ENCODE assay signal across 1 cellular context in the genomic region with DNA sequence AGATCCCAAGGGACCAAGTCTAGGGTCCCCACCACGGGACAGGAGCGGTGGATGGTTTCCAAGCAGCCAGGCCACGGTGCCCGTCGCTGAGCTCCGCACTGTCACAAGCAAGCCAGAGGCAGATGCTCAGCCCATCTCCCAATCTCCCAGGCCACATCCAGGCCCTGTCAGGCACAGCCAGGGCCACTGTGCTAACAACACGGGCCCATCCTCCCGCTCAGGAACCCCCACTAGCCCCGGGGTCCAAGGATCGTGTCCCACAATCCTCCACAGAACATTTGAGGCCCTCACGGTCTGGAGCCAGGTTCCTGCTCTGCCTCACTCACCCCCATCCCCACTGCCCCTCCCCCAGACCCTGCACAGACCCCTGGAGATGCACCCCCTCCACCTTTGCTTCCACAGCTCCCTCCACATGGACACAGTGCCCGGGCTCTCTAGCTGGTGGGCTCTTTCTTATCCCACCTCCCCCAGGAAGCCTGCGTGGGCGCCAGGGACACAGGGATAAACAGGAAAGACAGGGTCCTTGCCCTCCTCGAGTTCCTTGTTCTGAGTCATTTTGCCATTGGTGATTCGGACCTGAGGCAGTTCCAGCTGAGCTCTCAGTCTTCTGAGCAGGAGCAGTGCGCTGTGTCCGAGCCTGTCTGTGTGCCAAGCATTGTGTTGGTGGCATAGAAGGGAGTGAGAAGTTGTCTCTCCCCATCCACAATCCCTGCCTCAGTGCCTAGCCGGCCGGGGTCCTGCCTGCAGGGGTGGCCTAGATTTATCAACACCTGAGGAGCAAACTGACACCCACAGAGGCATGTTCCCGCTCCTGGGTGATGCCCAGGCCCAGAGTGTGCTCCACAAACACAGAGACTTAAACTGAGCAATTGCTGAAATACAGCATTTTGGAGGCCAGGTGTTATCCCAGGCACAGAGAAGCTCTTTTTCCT.
TF ChIP-seq lines count a peak whose summit lies in the region.

No MANE protein-coding gene starts in this region.

TF ChIP-seq in IMR-90, 13 proteins besides CTCF, POLR2A, EP300 and RAD21:
- TF ChIP-seq SMC3 (IDR thresholded peaks at IDR 0.05; ENCODE audit: low read depth, low read length) = no peak
- TF ChIP-seq, protein P1, sequence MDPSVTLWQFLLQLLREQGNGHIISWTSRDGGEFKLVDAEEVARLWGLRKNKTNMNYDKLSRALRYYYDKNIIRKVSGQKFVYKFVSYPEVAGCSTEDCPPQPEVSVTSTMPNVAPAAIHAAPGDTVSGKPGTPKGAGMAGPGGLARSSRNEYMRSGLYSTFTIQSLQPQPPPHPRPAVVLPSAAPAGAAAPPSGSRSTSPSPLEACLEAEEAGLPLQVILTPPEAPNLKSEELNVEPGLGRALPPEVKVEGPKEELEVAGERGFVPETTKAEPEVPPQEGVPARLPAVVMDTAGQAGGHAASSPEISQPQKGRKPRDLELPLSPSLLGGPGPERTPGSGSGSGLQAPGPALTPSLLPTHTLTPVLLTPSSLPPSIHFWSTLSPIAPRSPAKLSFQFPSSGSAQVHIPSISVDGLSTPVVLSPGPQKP (IDR thresholded peaks at IDR 0.05; ENCODE audit: borderline replicate concordance, low read depth, low read length) = no peak
- no peak for TF ChIP-seq NFE2L2 (IDR thresholded peaks at IDR 0.05; ENCODE audit: low read depth, low read length)
- no peak for TF ChIP-seq FOS (IDR thresholded peaks at IDR 0.05; ENCODE audit: low read depth, low read length)
- TF ChIP-seq RCOR1 (IDR thresholded peaks at IDR 0.05; ENCODE audit: insufficient replicate concordance, low read length) = no peak
- TF ChIP-seq CEBPB (IDR thresholded peaks at IDR 0.05; ENCODE audit: low read depth, low read length) = no peak
- TF ChIP-seq MAZ (IDR thresholded peaks at IDR 0.05; ENCODE audit: borderline replicate concordance, low read depth, low read length) = no peak
- no peak for TF ChIP-seq MXI1 (IDR thresholded peaks at IDR 0.05; ENCODE audit: borderline replicate concordance, low read depth, low read length)
- TF ChIP-seq, protein P2, sequence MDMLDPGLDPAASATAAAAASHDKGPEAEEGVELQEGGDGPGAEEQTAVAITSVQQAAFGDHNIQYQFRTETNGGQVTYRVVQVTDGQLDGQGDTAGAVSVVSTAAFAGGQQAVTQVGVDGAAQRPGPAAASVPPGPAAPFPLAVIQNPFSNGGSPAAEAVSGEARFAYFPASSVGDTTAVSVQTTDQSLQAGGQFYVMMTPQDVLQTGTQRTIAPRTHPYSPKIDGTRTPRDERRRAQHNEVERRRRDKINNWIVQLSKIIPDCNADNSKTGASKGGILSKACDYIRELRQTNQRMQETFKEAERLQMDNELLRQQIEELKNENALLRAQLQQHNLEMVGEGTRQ (IDR thresholded peaks at IDR 0.05; ENCODE audit: low read depth, low read length) = no peak
